In genomic region chr1:23930861-23931471, GRCh38 we compare ENCODE assay signal across 10 cellular contexts. TPM values are rescaled to one million over a fixed set of nuclear protein-coding genes. Genes with fewer than 3 reads are reported as not detected.
DNase-seq lines count a peak whose midpoint lies in the region; ATAC-seq, FAIRE-seq and TF ChIP-seq lines count a peak whose summit lies in the region.
"Had no signal": no experiment of that assay in that cellular context is flagged by ENCODE, and none has a peak within 500 bp of the region (broad histone marks: within the 10 kb centered on the region; RNA-seq: fewer than 3 reads in every experiment).

No MANE protein-coding gene starts in this region.

- 64 to 79% (median 75%) methylated on average over 11 of the region's 11 CpGs for WGBS in small intestine, 3 donors
- whole genome bisulfite sequencing in right lobe of liver (ENCODE audit: insufficient coverage, low coverage, low lambda C conversion rate, missing lambda C conversion rate), result 39% methylated on average over 9 of the region's 11 CpGs

- no peaks in the 10 kb centered on the region for H3K27me3 ChIP-seq in Karpas-422 (ENCODE audit: low read length)
- no peaks in the 10 kb centered on the region for H3K27me3 ChIP-seq in small intestine (ENCODE audit: control insufficient read depth in 2 of 2, insufficient read depth in 2 of 2, low read length in 2 of 2)
- no peaks in the 10 kb centered on the region for H3K27me3 ChIP-seq in right lobe of liver
- H3K27me3 ChIP-seq: body of pancreas had no signal

- H3K9ac ChIP-seq in Karpas-422 (ENCODE audit: low read length), result no peak overlapping the region

- CTCF ChIA-PET in activated CD8-positive, alpha-beta T cell treated with anti-CD3 and anti-CD28 coated beads for 36 hours (lab: Charles Lee), result interaction anchor here (0.6 to 2.3 kb wide), 6 partner anchors 14 to 159 kb away, joined by 3 to 10 read pairs (median 6); no protein-coding TSS in a partner anchor

- H4K20me1 ChIP-seq in Karpas-422 (ENCODE audit: insufficient read depth, low read depth, low read length), result no peaks in the 10 kb centered on the region

- H3K27me3 Mint-ChIP-seq in dendritic cell treated with granulocyte-macrophage colony-stimulating factor and Interleukin-4, amounts not matched to agents 40 ng/mL and 50 ng/mL, for 4 days, result no peaks in the 10 kb centered on the region
- peaks cover 15% of the 10 kb centered on the region for H3K27me3 Mint-ChIP-seq in nephron (ENCODE audit: low read depth)
- no peaks in the 10 kb centered on the region for H3K27me3 Mint-ChIP-seq in activated CD8-positive, alpha-beta T cell treated with anti-CD3 and anti-CD28 coated beads for 36 hours

- TF ChIP-seq CTCF in nephron (IDR thresholded peaks at IDR 0.05; ENCODE audit: unreplicated experiment in 3 of 3) (no peak), right lobe of liver (IDR thresholded peaks at IDR 0.05) (no peak)
- TF ChIP-seq CTCF in activated CD8-positive, alpha-beta T cell treated with anti-CD3 and anti-CD28 coated beads for 36 hours (IDR thresholded peaks at IDR 0.05), result no peak

- no peak overlapping the region for H3K27ac Mint-ChIP-seq in dendritic cell treated with granulocyte-macrophage colony-stimulating factor and Interleukin-4, amounts not matched to agents 40 ng/mL and 50 ng/mL, for 4 days
- peak overlapping the region; percentile 66 to 82 (median 81) for H3K27ac Mint-ChIP-seq in nephron
- no peak overlapping the region for H3K27ac Mint-ChIP-seq in activated CD8-positive, alpha-beta T cell treated with anti-CD3 and anti-CD28 coated beads for 36 hours
- H3K27ac Mint-ChIP-seq: CD8-positive, alpha-beta T cell had no signal

- DNase-seq in AG08396 (ENCODE audit: low spot score) (peak; percentile 57), Karpas-422 (peak; percentile 89), small intestine (no peak), right lobe of liver (no peak)
- no peak for DNase-seq in activated CD4-positive, alpha-beta T cell treated with anti-CD3 and anti-CD28 coated beads for 48 hours
- DNase-seq in activated CD8-positive, alpha-beta T cell treated with anti-CD3 and anti-CD28 coated beads for 36 hours, result no peak
- DNase-seq: body of pancreas; CD8-positive, alpha-beta T cell had no signal

- H3K4me3 Mint-ChIP-seq in dendritic cell treated with granulocyte-macrophage colony-stimulating factor and Interleukin-4, amounts not matched to agents 40 ng/mL and 50 ng/mL, for 4 days, result peak overlapping the region; percentile 9
- no peak overlapping the region for H3K4me3 Mint-ChIP-seq in nephron
- no peak overlapping the region for H3K4me3 Mint-ChIP-seq in activated CD8-positive, alpha-beta T cell treated with anti-CD3 and anti-CD28 coated beads for 36 hours
- H3K4me3 Mint-ChIP-seq: CD8-positive, alpha-beta T cell had no signal

- no peaks in the 10 kb centered on the region for H3K9me3 ChIP-seq in Karpas-422 (ENCODE audit: low read length)
- no peaks in the 10 kb centered on the region for H3K9me3 ChIP-seq in small intestine (ENCODE audit: control insufficient read depth, low read depth)
- no peaks in the 10 kb centered on the region for H3K9me3 ChIP-seq in right lobe of liver
- H3K9me3 ChIP-seq: body of pancreas had no signal

- POLR2A ChIA-PET in activated CD8-positive, alpha-beta T cell treated with anti-CD3 and anti-CD28 coated beads for 36 hours (lab: Charles Lee), result interaction anchor here (0.6 to 1.4 kb wide), 2 partner anchors 14 to 29 kb away, joined by 3 read pairs; no protein-coding TSS in a partner anchor

- H3K27ac ChIP-seq in Karpas-422 (ENCODE audit: low read length), result peak overlapping the region; percentile 68
- no peak overlapping the region for H3K27ac ChIP-seq in small intestine (ENCODE audit: low read depth in 1 of 2, low read length in 1 of 2)
- no peak overlapping the region for H3K27ac ChIP-seq in right lobe of liver
- H3K27ac ChIP-seq: body of pancreas had no signal

- intact Hi-C loops in dendritic cell treated with granulocyte-macrophage colony-stimulating factor and Interleukin-4, amounts not matched to agents 40 ng/mL and 50 ng/mL, for 4 days (cut with micrococcal nuclease), result no loop called here
- intact Hi-C loops in right lobe of liver (cut with DNase I), result no loop called here
- intact Hi-C loops in activated CD8-positive, alpha-beta T cell treated with anti-CD3 and anti-CD28 coated beads for 36 hours (cut with micrococcal nuclease), result no loop called here

- no peaks in the 10 kb centered on the region for H3K36me3 Mint-ChIP-seq in dendritic cell treated with granulocyte-macrophage colony-stimulating factor and Interleukin-4, amounts not matched to agents 40 ng/mL and 50 ng/mL, for 4 days (ENCODE audit: low read depth)
- H3K36me3 Mint-ChIP-seq in nephron (ENCODE audit: low read depth), result no peaks in the 10 kb centered on the region
- H3K36me3 Mint-ChIP-seq in activated CD8-positive, alpha-beta T cell treated with anti-CD3 and anti-CD28 coated beads for 36 hours (ENCODE audit: low read depth), result no peaks in the 10 kb centered on the region
- H3K36me3 Mint-ChIP-seq: CD8-positive, alpha-beta T cell had no signal

- peaks cover 11% of the 10 kb centered on the region for H3K4me1 Mint-ChIP-seq in dendritic cell treated with granulocyte-macrophage colony-stimulating factor and Interleukin-4, amounts not matched to agents 40 ng/mL and 50 ng/mL, for 4 days (ENCODE audit: low read depth)
- peaks cover 7% of the 10 kb centered on the region for H3K4me1 Mint-ChIP-seq in nephron
- no peaks in the 10 kb centered on the region for H3K4me1 Mint-ChIP-seq in activated CD8-positive, alpha-beta T cell treated with anti-CD3 and anti-CD28 coated beads for 36 hours (ENCODE audit: low read depth)

- H3K9me2 ChIP-seq in Karpas-422 (replicated peaks; ENCODE audit: insufficient read depth, low read length), result no peaks in the 10 kb centered on the region

- no peaks in the 10 kb centered on the region for H3K9me3 Mint-ChIP-seq in dendritic cell treated with granulocyte-macrophage colony-stimulating factor and Interleukin-4, amounts not matched to agents 40 ng/mL and 50 ng/mL, for 4 days
- H3K9me3 Mint-ChIP-seq in nephron, result no peaks in the 10 kb centered on the region
- H3K9me3 Mint-ChIP-seq in activated CD8-positive, alpha-beta T cell treated with anti-CD3 and anti-CD28 coated beads for 36 hours, result no peaks in the 10 kb centered on the region
- H3K9me3 Mint-ChIP-seq: CD8-positive, alpha-beta T cell had no signal

- H3K79me2 ChIP-seq in Karpas-422 (ENCODE audit: low read length), result no peaks in the 10 kb centered on the region

- no peak for FAIRE-seq in small intestine (lab: Jason Lieb, UNC)

- ATAC-seq in right lobe of liver, result no peak
- ATAC-seq in activated CD8-positive, alpha-beta T cell treated with anti-CD3 and anti-CD28 coated beads for 36 hours, result no peak
- ATAC-seq: body of pancreas; CD8-positive, alpha-beta T cell had no signal

- no peak for TF ChIP-seq POLR2A in right lobe of liver (IDR thresholded peaks at IDR 0.05)

- H2AFZ ChIP-seq in Karpas-422 (ENCODE audit: low read length), result no peak overlapping the region

- peak overlapping the region; percentile 53 for H3K4me3 ChIP-seq in Karpas-422 (ENCODE audit: low read length)
- H3K4me3 ChIP-seq in small intestine (ENCODE audit: low read depth in 1 of 2, low read length in 2 of 2), result no peak overlapping the region
- H3K4me3 ChIP-seq in right lobe of liver, result no peak overlapping the region
- H3K4me3 ChIP-seq: body of pancreas had no signal

- H3K36me3 ChIP-seq in Karpas-422 (ENCODE audit: insufficient read depth, low read length) (no peaks in the 10 kb centered on the region), small intestine (ENCODE audit: control insufficient read depth in 2 of 2, insufficient read depth in 2 of 2, low read length in 2 of 2) (no peaks in the 10 kb centered on the region), right lobe of liver (no peaks in the 10 kb centered on the region)

- H3K4me1 ChIP-seq in Karpas-422 (ENCODE audit: low read length), result peaks cover 34% of the 10 kb centered on the region
- H3K4me1 ChIP-seq in small intestine (ENCODE audit: control insufficient read depth in 2 of 2, insufficient read depth in 1 of 2, low read depth in 1 of 2, low read length in 1 of 2), result no peaks in the 10 kb centered on the region
- H3K4me1 ChIP-seq in right lobe of liver, result no peaks in the 10 kb centered on the region
- H3K4me1 ChIP-seq: body of pancreas had no signal

- peak overlapping the region; percentile 66 for H3K4me2 ChIP-seq in Karpas-422 (ENCODE audit: low read depth, low read length, poor library complexity, severe bottlenecking)

RNA-seq across cellular contexts. Expression of gene CNR2, which starts 17.8 kb away (rescaled TPM):
- 16.4 and 18.9 TPM in 2 replicates for total RNA-seq in Karpas-422 (2014; rRNA removed; shearing (Covaris generic); ENCODE audit: low replicate concordance)
- under 1 TPM in 1 of 3 donors, not detected in 2; 0.15 TPM for polyA plus RNA-seq in small intestine
- under 1 TPM in 4 of 6 experiments, not detected in 2; 0.04 to 0.07 (median 0.06) TPM for total RNA-seq in right lobe of liver
- under 1 TPM; 0.25 TPM for total RNA-seq in activated CD8-positive, alpha-beta T cell treated with anti-CD3 and anti-CD28 coated beads for 36 hours
- total RNA-seq: body of pancreas had no signal

RNA-seq across cellular contexts. Expression of gene PNRC2, which starts 28.7 kb away (rescaled TPM):
- 114 and 140 TPM in 2 replicates for total RNA-seq in Karpas-422 (2014; rRNA removed; shearing (Covaris generic); ENCODE audit: low replicate concordance)
- polyA plus RNA-seq in small intestine, result 100 to 1,000 TPM; 114 to 131 (median 122) TPM
- total RNA-seq in right lobe of liver, result 10 to 100 TPM; 24.3 to 41.2 (median 33.4) TPM
- total RNA-seq in activated CD8-positive, alpha-beta T cell treated with anti-CD3 and anti-CD28 coated beads for 36 hours, result 100 to 1,000 TPM; 130 to 133 TPM

RNA-seq across cellular contexts. Expression of gene SRSF10, which starts 49.2 kb away (rescaled TPM):
- total RNA-seq in Karpas-422 (2014; rRNA removed; shearing (Covaris generic); ENCODE audit: low replicate concordance), result 87.6 and 150 TPM in 2 replicates
- polyA plus RNA-seq in small intestine, result 10 to 100 TPM; 35.9 to 59.9 (median 52.8) TPM
- total RNA-seq in right lobe of liver, result 10 to 100 TPM; 30.6 to 51.5 (median 43.1) TPM
- total RNA-seq in activated CD8-positive, alpha-beta T cell treated with anti-CD3 and anti-CD28 coated beads for 36 hours, result 100 to 1,000 TPM; 203 to 206 TPM

Comparison
In these comparisons a context has a peak if more than half of its experiments do, and no peak if none do; other contexts are left out.
1. DNase-seq: peak in AG08396 (single experiment) and Karpas-422 (single experiment); none in activated CD4-positive, alpha-beta T cell treated with anti-CD3 and anti-CD28 coated beads for 48 hours (single experiment), small intestine (single experiment), right lobe of liver (0 of 3) and activated CD8-positive, alpha-beta T cell treated with anti-CD3 and anti-CD28 coated beads for 36 hours (single experiment).
2. H3K27ac Mint-ChIP-seq: peak in nephron (3 of 3); none in dendritic cell treated with granulocyte-macrophage colony-stimulating factor and Interleukin-4, amounts not matched to agents 40 ng/mL and 50 ng/mL, for 4 days (single experiment) and activated CD8-positive, alpha-beta T cell treated with anti-CD3 and anti-CD28 coated beads for 36 hours (single experiment).
3. RNA of gene CNR2, which starts 17.8 kb away (total RNA-seq): 16.4 to 18.9 TPM in Karpas-422; 0.25 TPM in activated CD8-positive, alpha-beta T cell treated with anti-CD3 and anti-CD28 coated beads for 36 hours and 0.04 to 0.07 TPM in right lobe of liver; every median in the first group is over 10 times any median in the second.